ENCODE assay signal across 8 cellular contexts in genomic region chr5:172443441-172444109, GRCh38. TPM values are rescaled to one million over a fixed set of nuclear protein-coding genes. Genes with fewer than 3 reads are reported as not detected.
A peak's percentile ranks its signal among the peaks of the same experiment; 100 is the strongest.
DNase-seq lines count a peak whose midpoint lies in the region; ATAC-seq and TF ChIP-seq lines count a peak whose summit lies in the region.

No MANE protein-coding gene starts in this region.

- H3K4me3 ChIP-seq in esophagus (ENCODE audit: low read depth in 1 of 2, low read length in 2 of 2) (no peak overlapping the region), osteoblast (ENCODE audit: insufficient read depth, low read length) (peak overlapping the region; percentile 1), upper lobe of left lung (no peak overlapping the region), Caco-2 (ENCODE audit: low read depth, low read length) (no peak overlapping the region)

- no peak overlapping the region for H2AFZ ChIP-seq in osteoblast (ENCODE audit: low read length)

- H3K27me3 Mint-ChIP-seq in Caco-2 (ENCODE audit: insufficient read depth, unreplicated experiment) = no peaks in the 10 kb centered on the region

- TF ChIP-seq CTCF in osteoblast (IDR thresholded peaks at IDR 0.05; ENCODE audit: extremely low read depth, low read depth, low read length) (no peak), upper lobe of left lung (IDR thresholded peaks at IDR 0.05) (no peak), Caco-2 (IDR thresholded peaks at IDR 0.05; ENCODE audit: insufficient read depth in 1 of 2, low read depth in 1 of 2, low read length in 1 of 2, severe bottlenecking in 1 of 2, unreplicated experiment in 1 of 2) (no peak)

- H4K20me1 ChIP-seq in osteoblast (ENCODE audit: insufficient read depth, low read length) = peaks cover 93% of the 10 kb centered on the region

- BruUV-seq in Caco-2 (replicated peaks; lab: Mats Ljungman, UMichigan) = no TSS peak

- no peaks in the 10 kb centered on the region for H3K27me3 ChIP-seq in esophagus (ENCODE audit: control insufficient read depth in 1 of 2, insufficient read depth in 2 of 2, low read length in 2 of 2)
- H3K27me3 ChIP-seq in osteoblast (ENCODE audit: insufficient read depth, low read length) = no peaks in the 10 kb centered on the region
- H3K27me3 ChIP-seq in upper lobe of left lung = no peaks in the 10 kb centered on the region
- H3K27me3 ChIP-seq in Caco-2 (replicated peaks; ENCODE audit: control insufficient read depth, insufficient read depth, low read length) = no peaks in the 10 kb centered on the region

- H3K4me3 Mint-ChIP-seq in Caco-2 (ENCODE audit: unreplicated experiment) = no peak overlapping the region

- intact Hi-C loops in Caco-2 (cut with micrococcal nuclease; ENCODE audit: unreplicated experiment) = no loop called here

- TF ChIP-seq EP300 in upper lobe of left lung (IDR thresholded peaks at IDR 0.05) = peak in 3 of 4 donors; percentile 16 to 65 (median 22)

- H3K9me3 ChIP-seq in esophagus (ENCODE audit: control insufficient read depth in 2 of 2, insufficient read depth in 1 of 2, low read depth in 1 of 2, low read length in 1 of 2) = no peaks in the 10 kb centered on the region
- H3K9me3 ChIP-seq in osteoblast (ENCODE audit: low read depth, low read length) = no peaks in the 10 kb centered on the region
- H3K9me3 ChIP-seq in upper lobe of left lung = no peaks in the 10 kb centered on the region
- no peaks in the 10 kb centered on the region for H3K9me3 ChIP-seq in Caco-2

- POLR2A ChIA-PET in Caco-2 (lab: Charles Lee) = interaction anchor here (0.7 kb wide), 1 partner anchor 10 kb away, joined by 3 read pairs; the partner anchor contains the start of gene SH3PXD2B

- peaks cover 95% of the 10 kb centered on the region for H3K79me2 ChIP-seq in osteoblast (ENCODE audit: insufficient read depth, low read length)

- ATAC-seq in upper lobe of left lung (ENCODE audit: low FRiP score in 2 of 2) = peak; percentile 34 to 81
- no peak for ATAC-seq in GM18520 (IDR thresholded peaks at IDR 0.05; ENCODE audit: unreplicated experiment)

- CTCF ChIA-PET in Caco-2 (lab: Charles Lee) = no interaction called here

- no peaks in the 10 kb centered on the region for H3K36me3 ChIP-seq in esophagus (ENCODE audit: control insufficient read depth in 2 of 2, insufficient read depth in 2 of 2, low read length in 1 of 2)
- H3K36me3 ChIP-seq in osteoblast (ENCODE audit: insufficient read depth, low read length) = peaks cover 5% of the 10 kb centered on the region
- no peaks in the 10 kb centered on the region for H3K36me3 ChIP-seq in upper lobe of left lung
- no peaks in the 10 kb centered on the region for H3K36me3 ChIP-seq in Caco-2 (ENCODE audit: control insufficient read depth, insufficient read depth, low read length)

- no peak for TF ChIP-seq POLR2A in upper lobe of left lung (IDR thresholded peaks at IDR 0.05)

- no peaks in the 10 kb centered on the region for H3K36me3 Mint-ChIP-seq in Caco-2 (ENCODE audit: insufficient read depth, unreplicated experiment)

- peaks cover 7 to 18% of the 10 kb centered on the region in 2 donors for H3K4me1 ChIP-seq in esophagus (ENCODE audit: control insufficient read depth in 2 of 2, insufficient read depth in 2 of 2, low read length in 1 of 2)
- H3K4me1 ChIP-seq in osteoblast (ENCODE audit: insufficient read depth, low read length) = peaks cover 36% of the 10 kb centered on the region
- H3K4me1 ChIP-seq in upper lobe of left lung = peaks cover 26 to 45% (median 31%) of the 10 kb centered on the region in 4 donors
- no peaks in the 10 kb centered on the region for H3K4me1 ChIP-seq in Caco-2

- peaks cover 8% of the 10 kb centered on the region for H3K4me1 Mint-ChIP-seq in Caco-2 (ENCODE audit: low read depth, unreplicated experiment)

- no peaks in the 10 kb centered on the region for H3K9me3 Mint-ChIP-seq in Caco-2 (ENCODE audit: unreplicated experiment)

- peak; percentile 37 for DNase-seq in activated T-cell treated with anti-CD3 and anti-CD28 coated beads for 24 hours (ENCODE audit: low read depth)
- DNase-seq in activated T-cell treated with anti-CD3 and anti-CD28 coated beads, Interleukin-2, amount 50 U/mL, for 1 hour = no peak
- peak; percentile 33 to 41 for DNase-seq in activated CD4-positive, alpha-beta T cell treated with anti-CD3 and anti-CD28 coated beads, Interleukin-2, amount 50 U/mL, for 4 hours
- DNase-seq in osteoblast (ENCODE audit: insufficient read length, low spot score, missing footprints) = peak; percentile 95
- peak in 1 of 2 donors; percentile 65 for DNase-seq in upper lobe of left lung
- DNase-seq in Caco-2 = no peak

- peak overlapping the region; percentile 64 to 70 for H3K27ac ChIP-seq in esophagus (ENCODE audit: low read depth in 2 of 2, low read length in 1 of 2)
- H3K27ac ChIP-seq in osteoblast (ENCODE audit: low read depth, low read length) = peak overlapping the region; percentile 87
- peak overlapping the region in 3 of 4 donors; percentile 4 to 67 (median 52) for H3K27ac ChIP-seq in upper lobe of left lung

- whole genome bisulfite sequencing in esophagus, 2 donors = 16 to 25% methylated on average over 10 of the region's 10 CpGs
- 41 to 49% methylated on average over 10 of the region's 10 CpGs for WGBS in upper lobe of left lung, 2 donors

- H3K27ac Mint-ChIP-seq in Caco-2 (ENCODE audit: unreplicated experiment) = no peak overlapping the region

- H3K4me2 ChIP-seq in osteoblast (ENCODE audit: insufficient read depth, low read length) = peak overlapping the region; percentile 47

RNA-seq across cellular contexts. Expression of gene SH3PXD2B, which starts 10.8 kb away (rescaled TPM):
- polyA plus RNA-seq in esophagus = 1 to 10 TPM; 3.0 to 4.5 TPM
- total RNA-seq in osteoblast = 58.3 and 59.2 TPM in 2 replicates
- 10 to 100 TPM; 17.1 to 55.5 (median 43.2) TPM for total RNA-seq in upper lobe of left lung
- total RNA-seq in Caco-2 (2022) = 11.5 and 12.9 TPM in 2 replicates

Comparison
In these comparisons a context has a peak if more than half of its experiments do, and no peak if none do; other contexts are left out.
1. DNase-seq: peak in activated T-cell treated with anti-CD3 and anti-CD28 coated beads for 24 hours (single experiment), activated CD4-positive, alpha-beta T cell treated with anti-CD3 and anti-CD28 coated beads, Interleukin-2, amount 50 U/mL, for 4 hours (2 of 2) and osteoblast (single experiment); none in activated T-cell treated with anti-CD3 and anti-CD28 coated beads, Interleukin-2, amount 50 U/mL, for 1 hour (single experiment) and Caco-2 (0 of 2).
2. Peak in every context shown above with its lines, with median percentiles within 50 percentile points of each other: H3K27ac ChIP-seq.